29 cellular contexts compared by ENCODE assay signal in genomic region chr6:125323376-125323775, GRCh38. TPM values are rescaled to one million over a fixed set of nuclear protein-coding genes. Genes with fewer than 3 reads are reported as not detected.
DNase-seq lines count a peak whose midpoint lies in the region; ATAC-seq and TF ChIP-seq lines count a peak whose summit lies in the region.
"Had no signal": no experiment of that assay in that cellular context is flagged by ENCODE, and none has a peak within 500 bp of the region (broad histone marks: within the 10 kb centered on the region; RNA-seq: fewer than 3 reads in every experiment).

No MANE protein-coding gene starts in this region.

- H3K4me1 ChIP-seq in esophagus squamous epithelium: no peaks in the 10 kb centered on the region
- H3K4me1 ChIP-seq: A549; BE2C; BLaER1; BLaER1 treated with 17β-estradiol and CSF1 and Interleukin-3, amounts not matched to agents 10 nM and 100 nM; Caco-2 had no signal

- no peak overlapping the region for H3K4me3 ChIP-seq in esophagus squamous epithelium
- H3K4me3 ChIP-seq: A549; BLaER1; BLaER1 treated with 17β-estradiol and CSF1 and Interleukin-3, amounts not matched to agents 10 nM and 100 nM had no signal

- no peak for TF ChIP-seq POLR2A in esophagus squamous epithelium (IDR thresholded peaks at IDR 0.05)

- no peak overlapping the region for H3K27ac ChIP-seq in esophagus squamous epithelium
- H3K27ac ChIP-seq: 22Rv1; A549; BLaER1; BLaER1 treated with 17β-estradiol and CSF1 and Interleukin-3, amounts not matched to agents 10 nM and 100 nM; C4-2B had no signal

- peaks cover 0 to 13% (median 0%) of the 10 kb centered on the region in 4 donors for H3K27me3 ChIP-seq in esophagus squamous epithelium
- H3K27me3 ChIP-seq: BLaER1; BLaER1 treated with 17β-estradiol and CSF1 and Interleukin-3, amounts not matched to agents 10 nM and 100 nM had no signal

- DNase-seq in COLO829 (ENCODE audit: low spot score): peak; percentile 59
- DNase-seq in foreskin melanocyte: peak; percentile 80
- DNase-seq in esophagus squamous epithelium (lab: John Stamatoyannopoulos, UW): no peak
- DNase-seq: 8988T; ACHN; AML-193; BE2C; C1 segment of cervical spinal cord; Caco-2; Calu3; CD4-positive, alpha-beta memory T cell; CD4-positive, alpha-beta T cell; CD4-positive, CD25-positive, alpha-beta regulatory T cell; CD8-positive, alpha-beta memory T cell; CD8-positive, alpha-beta T cell; COR-L47; DMS 273 treated with DMSO at 0.1 percent for 48 hours; DMS153; DMS53; DMS79; DMS79 treated with DMSO at 0.1 percent for 48 hours; DND-41; EL had no signal

- no peak for ATAC-seq in HG03108 (IDR thresholded peaks at IDR 0.05; ENCODE audit: unreplicated experiment)
- ATAC-seq: A549; CD8-positive, alpha-beta T cell had no signal

- H3K36me3 ChIP-seq in esophagus squamous epithelium: no peaks in the 10 kb centered on the region
- H3K36me3 ChIP-seq: BE2C; BLaER1; BLaER1 treated with 17β-estradiol and CSF1 and Interleukin-3, amounts not matched to agents 10 nM and 100 nM had no signal

- no peaks in the 10 kb centered on the region for H3K9me3 ChIP-seq in esophagus squamous epithelium
- H3K9me3 ChIP-seq: A549; BE2C; BLaER1; BLaER1 treated with 17β-estradiol and CSF1 and Interleukin-3, amounts not matched to agents 10 nM and 100 nM; Caco-2 had no signal

- intact Hi-C loops in esophagus squamous epithelium (cut with DNase I): no loop called here

- no peak for TF ChIP-seq CTCF in esophagus squamous epithelium (IDR thresholded peaks at IDR 0.05)

- WGBS in esophagus squamous epithelium, 2 donors: 89 to 100% methylated on average over 2 of the region's 2 CpGs

RNA-seq across cellular contexts. Expression of gene HDDC2, which starts 21.6 kb away (rescaled TPM):
- total RNA-seq in esophagus squamous epithelium: 10 to 100 TPM; 49.2 to 84.7 (median 53.3) TPM
